Comparison of ENCODE assay signal across 27 cellular contexts in the genomic region with DNA sequence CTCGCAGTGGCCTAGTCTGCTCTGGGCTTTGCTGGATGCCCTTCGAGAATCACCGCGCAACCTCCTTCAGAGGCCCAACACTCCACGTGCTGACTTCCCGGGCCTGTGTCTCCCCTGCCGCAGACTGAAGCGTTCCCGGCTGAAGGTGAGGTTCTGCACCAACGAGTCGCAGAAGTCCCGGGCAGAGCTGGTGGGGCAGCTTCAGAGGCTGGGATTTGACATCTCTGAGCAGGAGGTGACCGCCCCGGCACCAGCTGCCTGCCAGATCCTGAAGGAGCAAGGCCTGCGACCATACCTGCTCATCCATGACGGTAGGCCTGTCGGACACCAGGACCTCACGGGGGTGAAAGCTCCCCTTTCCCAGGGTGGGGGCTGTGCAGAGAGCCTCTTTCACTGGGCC. TPM values are rescaled to one million over a fixed set of nuclear protein-coding genes. Genes with fewer than 3 reads are reported as not detected.
A peak's percentile ranks its signal among the peaks of the same experiment; 100 is the strongest.
DNase-seq lines count a peak whose midpoint lies in the region; ATAC-seq, FAIRE-seq and TF ChIP-seq lines count a peak whose summit lies in the region.
"Had no signal": no experiment of that assay in that cellular context is flagged by ENCODE, and none has a peak within 500 bp of the region (broad histone marks: within the 10 kb centered on the region; RNA-seq: fewer than 3 reads in every experiment).

No MANE protein-coding gene starts in this region.

- intact Hi-C loops in posterior vena cava (cut with DNase I) (no loop called here), adrenal gland (cut with DNase I) (no loop called here)

- peaks cover 36% of the 10 kb centered on the region for H3K36me3 Mint-ChIP-seq in endodermal cell (ENCODE audit: low read depth)

- no peaks in the 10 kb centered on the region for H3K27me3 ChIP-seq in endodermal cell (ENCODE audit: control insufficient read depth, insufficient read depth, low read length, poor library complexity, severe bottlenecking)
- H3K27me3 ChIP-seq in adrenal gland, result no peaks in the 10 kb centered on the region
- H3K27me3 ChIP-seq: BE2C; BLaER1 treated with 17β-estradiol and CSF1 and Interleukin-3, amounts not matched to agents 10 nM and 100 nM had no signal

- H3K36me3 ChIP-seq in endodermal cell (ENCODE audit: control insufficient read depth, insufficient read depth, low read length) (no peaks in the 10 kb centered on the region), adrenal gland (replicated peaks in 1 of 2) (no peaks in the 10 kb centered on the region)
- H3K36me3 ChIP-seq: BE2C had no signal

- WGBS in endodermal cell (ENCODE audit: insufficient coverage in 1 of 2, insufficient read length in 1 of 2), 2 experiments, result 84 to 91% methylated on average over 11 to 18 of the region's 18 CpGs
- WGBS in adrenal gland, 4 donors, result 82 to 98% (median 96%) methylated on average over 5 to 18 of the region's 18 CpGs

- H3K27ac Mint-ChIP-seq in endodermal cell, result no peak overlapping the region
- H3K27ac Mint-ChIP-seq: CD14-positive monocyte; CD4-positive, alpha-beta T cell; HFFc6 had no signal

- H3K9me3 Mint-ChIP-seq in endodermal cell, result peaks cover 14% of the 10 kb centered on the region
- H3K9me3 Mint-ChIP-seq: CD4-positive, alpha-beta T cell; HFFc6 had no signal

- H3K27ac ChIP-seq in endodermal cell (ENCODE audit: low read depth, low read length) (peak overlapping the region; percentile 66), adrenal gland (no peak overlapping the region)
- H3K27ac ChIP-seq: A549; BLaER1 treated with 17β-estradiol and CSF1 and Interleukin-3, amounts not matched to agents 10 nM and 100 nM; GM23248 had no signal

- no peak overlapping the region for H3K4me3 Mint-ChIP-seq in endodermal cell
- H3K4me3 Mint-ChIP-seq: CD14-positive monocyte; CD4-positive, alpha-beta T cell; CD8-positive, alpha-beta memory T cell; H9; HFFc6 had no signal

- peaks cover 7% of the 10 kb centered on the region for H3K4me1 Mint-ChIP-seq in endodermal cell
- H3K4me1 Mint-ChIP-seq: CD14-positive monocyte had no signal

- H3K27me3 Mint-ChIP-seq in endodermal cell (ENCODE audit: insufficient read depth), result no peaks in the 10 kb centered on the region
- H3K27me3 Mint-ChIP-seq: CD4-positive, alpha-beta T cell; CD8-positive, alpha-beta memory T cell had no signal

- DNase-seq in endodermal cell, result no peak
- peak; percentile 54 for DNase-seq in left kidney (ENCODE audit: low read depth, low spot score)
- DNase-seq in posterior vena cava (ENCODE audit: low spot score), result peak; percentile 74
- DNase-seq in HCEC 1CT, result no peak
- no peak for DNase-seq in GM12892 (ENCODE audit: insufficient read length)
- no peak for DNase-seq in adrenal gland
- DNase-seq: 8988T; ACHN; AML-193; BE2C; CD4-positive, alpha-beta T cell; CD8-positive, alpha-beta memory T cell; DMS 273 treated with DMSO at 0.1 percent for 48 hours; DMS79; EL; GDM1; GM23248; H9; HFFc6 had no signal

- no peak for TF ChIP-seq POLR2A in GM12892 (IDR thresholded peaks at IDR 0.05; ENCODE audit: low read depth, low read length)
- no peak for TF ChIP-seq POLR2A in adrenal gland (IDR thresholded peaks at IDR 0.05)

- ATAC-seq in GM21447 (IDR thresholded peaks at IDR 0.05; ENCODE audit: unreplicated experiment), result no peak
- ATAC-seq: A549, GM12878 had no signal

- no peak overlapping the region for H3K9ac ChIP-seq in endodermal cell (ENCODE audit: extremely low read depth, low read length, poor library complexity, severe bottlenecking)
- H3K9ac ChIP-seq: BLaER1 treated with 17β-estradiol and CSF1 and Interleukin-3, amounts not matched to agents 10 nM and 100 nM; GM23248 had no signal

- peaks cover 11% of the 10 kb centered on the region for H3K9me3 ChIP-seq in endodermal cell (ENCODE audit: control insufficient read depth, low read length)
- H3K9me3 ChIP-seq in adrenal gland (replicated peaks in 1 of 3), result no peaks in the 10 kb centered on the region
- H3K9me3 ChIP-seq: A549, BE2C had no signal

- no peaks in the 10 kb centered on the region for H3K4me1 ChIP-seq in endodermal cell (ENCODE audit: control insufficient read depth, insufficient read depth, low read length)
- H3K4me1 ChIP-seq in adrenal gland (replicated peaks in 1 of 2), result no peaks in the 10 kb centered on the region
- H3K4me1 ChIP-seq: A549; BE2C; BLaER1 treated with 17β-estradiol and CSF1 and Interleukin-3, amounts not matched to agents 10 nM and 100 nM had no signal

- TF ChIP-seq CTCF in endodermal cell (conservative IDR thresholded peaks at IDR 0.05), result no peak
- TF ChIP-seq CTCF in adrenal gland (IDR thresholded peaks at IDR 0.05), result no peak

- no peak for FAIRE-seq in GM12892 (lab: Jason Lieb, UNC)
- FAIRE-seq: A549, D721Med, GM12878, GM18507 had no signal

- H3K4me3 ChIP-seq in endodermal cell (ENCODE audit: low read length), result no peak overlapping the region
- no peak overlapping the region for H3K4me3 ChIP-seq in adrenal gland
- H3K4me3 ChIP-seq: A549; BLaER1 treated with 17β-estradiol and CSF1 and Interleukin-3, amounts not matched to agents 10 nM and 100 nM; GM12878; GM23248 had no signal

RNA-seq across cellular contexts. Expression of a gene that starts 22.4 kb away (rescaled TPM):
- total RNA-seq in endodermal cell (10 to 100 TPM; 23.3 to 24.8 TPM), posterior vena cava (10 to 100 TPM; 11.9 to 13.0 TPM), adrenal gland (10 to 100 TPM; 33.3 to 70.1 (median 45.7) TPM)
- 13.3 TPM for polyA plus RNA-seq in endodermal cell (2013, experiment 1 of 2)
- 10.6 TPM for polyA plus RNA-seq in endodermal cell (2013, experiment 2 of 2)
- 7.1 TPM for polyA plus RNA-seq in GM12892 (2012; ENCODE audit: missing spikeins)
- polyA plus RNA-seq in adrenal gland, result 10 to 100 TPM; 21.9 to 45.8 (median 41.2) TPM

RNA-seq across cellular contexts. Expression of a gene that starts 34.2 kb away (rescaled TPM):
- total RNA-seq in endodermal cell (1 to 10 TPM; 2.3 to 3.3 TPM), posterior vena cava (not detected), adrenal gland (not detected)
- polyA plus RNA-seq in endodermal cell (2013, experiment 1 of 2), result 3.0 TPM
- polyA plus RNA-seq in endodermal cell (2013, experiment 2 of 2), result 1.2 TPM
- polyA plus RNA-seq in GM12892 (2012; ENCODE audit: missing spikeins), result not detected
- polyA plus RNA-seq in adrenal gland, result not detected
- total RNA-seq: CD4-positive, alpha-beta T cell; CD8-positive, alpha-beta memory T cell; GM12878; GM23248; H4; HFFc6 had no signal
- polyA plus RNA-seq: CD14-positive monocyte; CD8-positive, alpha-beta memory T cell; GM12878; GM23248 had no signal

Comparison
In these comparisons a context has a peak if more than half of its experiments do, and no peak if none do; other contexts are left out.
1. DNase-seq: peak in left kidney (single experiment) and posterior vena cava (single experiment); none in endodermal cell (single experiment), HCEC 1CT (single experiment), GM12892 (single experiment) and adrenal gland (0 of 7).